In genomic region chr11:68379216-68379615, GRCh38 we compare ENCODE assay signal across 1 cellular context.
TF ChIP-seq lines count a peak whose summit lies in the region.

No MANE protein-coding gene starts in this region.

TF ChIP-seq in liver, 16 proteins besides CTCF, POLR2A, EP300 and RAD21 (continued from another document):
- TF ChIP-seq REST (IDR thresholded peaks at IDR 0.05) (no peak), HNF4G (IDR thresholded peaks at IDR 0.05) (no peak), FOXA1 (IDR thresholded peaks at IDR 0.05) (no peak), SP1 (IDR thresholded peaks at IDR 0.05) (no peak), GABPA (IDR thresholded peaks at IDR 0.05 in 1 of 2, conservative IDR thresholded peaks at IDR 0.05 in 1 of 2) (no peak), JUND (IDR thresholded peaks at IDR 0.05) (no peak), HNF4A (conservative IDR thresholded peaks at IDR 0.05) (no peak)
